12 cellular contexts compared by ENCODE assay signal in the genomic region with DNA sequence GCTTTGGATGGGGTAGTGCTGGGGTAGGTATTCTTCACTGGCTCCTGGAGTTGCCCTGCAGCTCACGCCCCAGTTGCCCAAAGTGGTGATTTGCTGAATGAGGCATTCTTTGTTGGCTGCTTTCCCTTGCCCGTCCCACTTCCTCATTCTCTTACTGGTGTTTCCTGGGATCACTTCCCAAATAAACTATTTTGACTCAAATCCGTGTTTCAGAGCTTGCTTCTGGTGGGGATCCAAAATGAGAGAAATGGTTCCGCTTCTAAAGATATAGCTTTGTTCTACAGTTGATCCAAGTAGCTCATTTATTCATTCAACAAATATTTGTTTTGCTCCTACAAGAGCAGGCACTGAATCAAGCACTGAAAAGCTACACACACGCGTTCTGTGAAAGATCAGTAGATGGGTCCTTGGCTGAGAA.
DNase-seq lines count a peak whose midpoint lies in the region; ATAC-seq and TF ChIP-seq lines count a peak whose summit lies in the region.
"Had no signal": no experiment of that assay in that cellular context is flagged by ENCODE, and none has a peak within 500 bp of the region (broad histone marks: within the 10 kb centered on the region; RNA-seq: fewer than 3 reads in every experiment).

No MANE protein-coding gene starts in this region.

- H3K18ac ChIP-seq in trophoblast cell (ENCODE audit: low read length), result peak overlapping the region; percentile 74

- no peaks in the 10 kb centered on the region for H3K36me3 ChIP-seq in gastroesophageal sphincter
- H3K36me3 ChIP-seq in trophoblast cell (ENCODE audit: control insufficient read depth in 1 of 2, insufficient read depth in 2 of 2, low read length in 2 of 2), result no peaks in the 10 kb centered on the region
- no peaks in the 10 kb centered on the region for H3K36me3 ChIP-seq in OCI-LY7 (ENCODE audit: insufficient read depth, low read length)

- H4K20me1 ChIP-seq in OCI-LY7 (ENCODE audit: insufficient read depth, low read length), result no peaks in the 10 kb centered on the region

- peak overlapping the region; percentile 93 for H2BK120ac ChIP-seq in trophoblast cell (ENCODE audit: insufficient read depth, low read length, poor library complexity)

- peak overlapping the region; percentile 51 for H4K12ac ChIP-seq in trophoblast cell (ENCODE audit: low read depth, low read length)

- H3K4me1 ChIP-seq in gastroesophageal sphincter (no peaks in the 10 kb centered on the region), trophoblast cell (ENCODE audit: control insufficient read depth in 1 of 2, insufficient read depth in 2 of 2, low read length in 2 of 2) (peaks cover 20 to 26% of the 10 kb centered on the region in 2 experiments), OCI-LY7 (ENCODE audit: insufficient read depth, low read length, poor library complexity, severe bottlenecking) (no peaks in the 10 kb centered on the region)

- H3K79me1 ChIP-seq in trophoblast cell (ENCODE audit: low read length), result peaks cover 47% of the 10 kb centered on the region

- H2AK5ac ChIP-seq in trophoblast cell (ENCODE audit: low read length), result peak overlapping the region; percentile 85

- no peaks in the 10 kb centered on the region for H3K9me3 ChIP-seq in gastroesophageal sphincter
- no peaks in the 10 kb centered on the region for H3K9me3 ChIP-seq in trophoblast cell (ENCODE audit: insufficient read depth, low read depth, low read length)
- no peaks in the 10 kb centered on the region for H3K9me3 ChIP-seq in OCI-LY7 (ENCODE audit: low read length)

- H3K27ac ChIP-seq in gastroesophageal sphincter, result no peak overlapping the region
- H3K27ac ChIP-seq in trophoblast cell (ENCODE audit: low read depth, low read length), result peak overlapping the region; percentile 26
- no peak overlapping the region for H3K27ac ChIP-seq in OCI-LY7 (ENCODE audit: low read depth, low read length, poor library complexity, severe bottlenecking)

- ATAC-seq in gastroesophageal sphincter (peak; percentile 56), GM18498 (IDR thresholded peaks at IDR 0.05; ENCODE audit: unreplicated experiment) (no peak), HG03469 (IDR thresholded peaks at IDR 0.05; ENCODE audit: unreplicated experiment) (no peak)
- ATAC-seq: GM12878; stimulated activated effector memory CD8-positive, alpha-beta T cell treated with anti-CD3 and anti-CD28 coated beads, Interleukin-12 subunit alpha, Interleukin-12 subunit beta, amount 100 ng/mL, for 72 hours had no signal

- BruUV-seq in OCI-LY7 (replicated peaks; lab: Mats Ljungman, UMichigan), result no TSS peak

- H3K4me2 ChIP-seq in trophoblast cell (ENCODE audit: low read length) (no peak overlapping the region), OCI-LY7 (ENCODE audit: low read length) (no peak overlapping the region)

- peak overlapping the region; percentile 75 for H2BK5ac ChIP-seq in trophoblast cell (ENCODE audit: low read depth, low read length, poor library complexity)

- H3K4me3 ChIP-seq in gastroesophageal sphincter (no peak overlapping the region), trophoblast cell (ENCODE audit: low read depth, low read length) (no peak overlapping the region), OCI-LY7 (ENCODE audit: low read depth, low read length, poor library complexity, severe bottlenecking) (no peak overlapping the region)
- H3K4me3 ChIP-seq: GM12878 had no signal

- TF ChIP-seq POLR2A in gastroesophageal sphincter (IDR thresholded peaks at IDR 0.05), result no peak

- DNase-seq in DMS53 (lab: John Stamatoyannopoulos, UW), result peak; percentile 62
- DNase-seq in amygdala (lab: John Stamatoyannopoulos, UW), result peak in 37 of 56 donors; percentile 8 to 74 (median 34)
- peak in 1 of 2 donors; percentile 28 for DNase-seq in trophoblast cell
- no peak for DNase-seq in activated CD8-positive, alpha-beta memory T cell treated with anti-CD3 and anti-CD28 coated beads, Interleukin-2, amount 50 U/mL, for 48 hours
- no peak for DNase-seq in OCI-LY7 (ENCODE audit: low spot score)
- DNase-seq: activated T-cell treated with anti-CD3 and anti-CD28 coated beads, Interleukin-2, amount 50 U/mL, for 1 hour; Kasumi-1 had no signal

- H4K8ac ChIP-seq in trophoblast cell (ENCODE audit: low read depth, low read length), result peak overlapping the region; percentile 75

- peak overlapping the region; percentile 97 for H4K91ac ChIP-seq in trophoblast cell (ENCODE audit: low read depth, low read length)

- intact Hi-C loops in OCI-LY7 (cut with micrococcal nuclease; ENCODE audit: unreplicated experiment), result no loop called here

- no peak overlapping the region for H3K9ac ChIP-seq in trophoblast cell (ENCODE audit: low read length)

- no peak for TF ChIP-seq EP300 in gastroesophageal sphincter (IDR thresholded peaks at IDR 0.05)

- no peaks in the 10 kb centered on the region for H3K9me2 ChIP-seq in OCI-LY7 (ENCODE audit: insufficient read depth, low read length)

- peak overlapping the region; percentile 99 for H2BK12ac ChIP-seq in trophoblast cell (ENCODE audit: low read length)

- no peak overlapping the region for H2AFZ ChIP-seq in trophoblast cell (ENCODE audit: insufficient read depth, low read length, poor library complexity)
- H2AFZ ChIP-seq in OCI-LY7 (ENCODE audit: low read length), result no peak overlapping the region

- CTCF ChIA-PET in OCI-LY7 (lab: Charles Lee; ENCODE audit: unreplicated experiment), result no interaction called here

- TF ChIP-seq CTCF in gastroesophageal sphincter (IDR thresholded peaks at IDR 0.05), result no peak
- no peak for TF ChIP-seq CTCF in OCI-LY7 (conservative IDR thresholded peaks at IDR 0.05; ENCODE audit: low read length)

- 42 to 67% methylated on average over 4 to 6 of the region's 6 CpGs for WGBS in gastroesophageal sphincter (ENCODE audit: low coverage in 1 of 2), 2 donors
- WGBS in trophoblast cell (ENCODE audit: extremely low coverage, insufficient coverage, insufficient read length), result no CpG with 5 or more reads among the region's 6 CpGs

- H3K79me2 ChIP-seq in trophoblast cell (ENCODE audit: control insufficient read depth, insufficient read depth, low read length, poor library complexity), result peaks cover 6% of the 10 kb centered on the region
- no peaks in the 10 kb centered on the region for H3K79me2 ChIP-seq in OCI-LY7 (ENCODE audit: insufficient read depth, low read depth, low read length)

- POLR2A ChIA-PET in OCI-LY7 (lab: Charles Lee), result no interaction called here

- H3K27me3 ChIP-seq in gastroesophageal sphincter (no peaks in the 10 kb centered on the region), trophoblast cell (ENCODE audit: insufficient read depth, low read length) (no peaks in the 10 kb centered on the region)

- H3K4ac ChIP-seq in trophoblast cell (ENCODE audit: low read depth, low read length), result peak overlapping the region; percentile 48

- H3K14ac ChIP-seq in trophoblast cell (ENCODE audit: low read length), result peak overlapping the region; percentile 83

- H3K23ac ChIP-seq in trophoblast cell (ENCODE audit: low read length), result no peak overlapping the region

Comparison
In these comparisons a context has a peak if more than half of its experiments do, and no peak if none do; other contexts are left out.
1. DNase-seq: peak in DMS53 (single experiment) and amygdala (37 of 56); none in activated CD8-positive, alpha-beta memory T cell treated with anti-CD3 and anti-CD28 coated beads, Interleukin-2, amount 50 U/mL, for 48 hours (single experiment) and OCI-LY7 (single experiment).